Comparison of ENCODE assay signal across 1 cellular context in genomic region chr21:26572668-26573381, GRCh38.
TF ChIP-seq lines count a peak whose summit lies in the region.

TSS of gene CYYR1 (minus strand) at chr21:26573286. CDS start at chr21:26572940, 346 bp downstream.

TF ChIP-seq in liver, 16 proteins besides CTCF, POLR2A, EP300 and RAD21:
- TF ChIP-seq REST (IDR thresholded peaks at IDR 0.05), result no peak
- TF ChIP-seq FOXA2 (IDR thresholded peaks at IDR 0.05), result no peak
- TF ChIP-seq EGR1 (IDR thresholded peaks at IDR 0.05; ENCODE audit: low read depth in 2 of 2), result no peak
- no peak for TF ChIP-seq SP1 (IDR thresholded peaks at IDR 0.05)
- TF ChIP-seq RXRA (IDR thresholded peaks at IDR 0.05), result no peak
- TF ChIP-seq JUND (IDR thresholded peaks at IDR 0.05), result no peak
- TF ChIP-seq GABPA (IDR thresholded peaks at IDR 0.05 in 1 of 2, conservative IDR thresholded peaks at IDR 0.05 in 1 of 2), result no peak
- TF ChIP-seq ZBTB33 (IDR thresholded peaks at IDR 0.05), result no peak
- TF ChIP-seq FOXA1 (IDR thresholded peaks at IDR 0.05), result no peak
- TF ChIP-seq YY1 (IDR thresholded peaks at IDR 0.05), result no peak
- TF ChIP-seq TAF1 (conservative IDR thresholded peaks at IDR 0.05), result no peak
- no peak for TF ChIP-seq ATF3 (IDR thresholded peaks at IDR 0.05)
- no peak for TF ChIP-seq NR2F2 (IDR thresholded peaks at IDR 0.05)
- no peak for TF ChIP-seq MAX (IDR thresholded peaks at IDR 0.05)
- no peak for TF ChIP-seq HNF4G (IDR thresholded peaks at IDR 0.05)
